10 cellular contexts compared by ENCODE assay signal in genomic region chr3:150599611-150600297, GRCh38. TPM values are rescaled to one million over a fixed set of nuclear protein-coding genes. Genes with fewer than 3 reads are reported as not detected.
DNase-seq lines count a peak whose midpoint lies in the region; ATAC-seq, FAIRE-seq and TF ChIP-seq lines count a peak whose summit lies in the region.
"Had no signal": no experiment of that assay in that cellular context is flagged by ENCODE, and none has a peak within 500 bp of the region (broad histone marks: within the 10 kb centered on the region; RNA-seq: fewer than 3 reads in every experiment).

No MANE protein-coding gene starts in this region.

- CTCF ChIA-PET in endothelial cell of umbilical vein (lab: Charles Lee), result interaction anchor here (0.6 kb wide), 1 partner anchor 47 kb away, joined by 3 read pairs; no protein-coding TSS in a partner anchor

- H3K9me1 ChIP-seq in endothelial cell of umbilical vein (replicated peaks; ENCODE audit: control insufficient read depth, extremely low read depth, insufficient read depth, low read length), result no peaks in the 10 kb centered on the region

- DNase-seq in right atrium auricular region (ENCODE audit: low spot score) (no peak), left cardiac atrium (no peak), MV-4-11 (lab: John Stamatoyannopoulos, UW) (peak; percentile 20), endothelial cell of umbilical vein (ENCODE audit: low read depth, low spot score) (peak; percentile 80), retina (no peak), NCI-H524 (lab: John Stamatoyannopoulos, UW) (no peak), erythroblast (lab: John Stamatoyannopoulos, UW) (no peak)
- no peak for DNase-seq in activated CD8-positive, alpha-beta memory T cell treated with anti-CD3 and anti-CD28 coated beads for 24 hours
- DNase-seq: CD4-positive, CD25-positive, alpha-beta regulatory T cell; heart right ventricle had no signal

- H3K4me3 ChIP-seq in right atrium auricular region (no peak overlapping the region), endothelial cell of umbilical vein (replicated peaks in 1 of 3; ENCODE audit: insufficient read depth in 1 of 3, low read depth in 1 of 3, low read length in 3 of 3) (no peak overlapping the region)
- H3K4me3 ChIP-seq: heart right ventricle had no signal

- dilution Hi-C loops in endothelial cell of umbilical vein (cut with MboI; ENCODE audit: extremely low pct_ligation_motif_present, low sequenced_read_pairs), result no loop called here

- no peak for ATAC-seq in left cardiac atrium
- ATAC-seq: heart right ventricle had no signal

- TF ChIP-seq CTCF in right atrium auricular region (IDR thresholded peaks at IDR 0.05) (no peak), endothelial cell of umbilical vein (IDR thresholded peaks at IDR 0.05; ENCODE audit: extremely low read depth in 1 of 2, insufficient read depth in 1 of 2, low read depth in 1 of 2, low read length in 2 of 2) (no peak)

- H3K36me3 ChIP-seq in right atrium auricular region (no peaks in the 10 kb centered on the region), endothelial cell of umbilical vein (ENCODE audit: control insufficient read depth in 2 of 2, extremely low read depth in 1 of 2, insufficient read depth in 2 of 2, low read length in 2 of 2) (no peaks in the 10 kb centered on the region)
- H3K36me3 ChIP-seq: heart right ventricle had no signal

- no peak overlapping the region for H2AFZ ChIP-seq in endothelial cell of umbilical vein (ENCODE audit: low read depth, low read length)

- TF ChIP-seq POLR2A in endothelial cell of umbilical vein (IDR thresholded peaks at IDR 0.05; ENCODE audit: low read depth, low read length) (no peak), erythroblast (IDR thresholded peaks at IDR 0.05; ENCODE audit: low read length) (no peak)

- intact Hi-C loops in left cardiac atrium (cut with DNase I) (loop anchor here in 1 of 2 donors (10.0 kb wide), 1 partner anchor 195 kb away; the partner anchor contains the start of gene TSC22D2), endothelial cell of umbilical vein (cut with micrococcal nuclease) (loop anchor here (5.0 kb wide), 3 partner anchors 192 to 632 kb away; partner anchors contain the start of genes MED12L and TSC22D2)

- peak; percentile 52 for FAIRE-seq in endothelial cell of umbilical vein (lab: Jason Lieb, UNC)

- H3K27ac ChIP-seq in right atrium auricular region, result peak overlapping the region; percentile 0 to 50
- H3K27ac ChIP-seq in endothelial cell of umbilical vein (ENCODE audit: insufficient read depth, low read depth, low read length), result peak overlapping the region; percentile 67

- H3K27me3 ChIP-seq in right atrium auricular region, result no peaks in the 10 kb centered on the region
- no peaks in the 10 kb centered on the region for H3K27me3 ChIP-seq in endothelial cell of umbilical vein (ENCODE audit: control insufficient read depth in 2 of 2, insufficient read depth in 2 of 2, low read length in 2 of 2)
- H3K27me3 ChIP-seq: heart right ventricle had no signal

- no peaks in the 10 kb centered on the region for H4K20me1 ChIP-seq in endothelial cell of umbilical vein (replicated peaks; ENCODE audit: control insufficient read depth, extremely low read depth, insufficient read depth, low read length)

- H3K79me2 ChIP-seq in endothelial cell of umbilical vein (ENCODE audit: control insufficient read depth, insufficient read depth, low read length), result peaks cover 12% of the 10 kb centered on the region

- POLR2A ChIA-PET in endothelial cell of umbilical vein (lab: Charles Lee), result no interaction called here

- H3K9me3 ChIP-seq in right atrium auricular region (no peaks in the 10 kb centered on the region), endothelial cell of umbilical vein (replicated peaks; ENCODE audit: control insufficient read depth, insufficient read depth, low read length) (no peaks in the 10 kb centered on the region)
- H3K9me3 ChIP-seq: heart right ventricle had no signal

- H3K9ac ChIP-seq in endothelial cell of umbilical vein (replicated peaks; ENCODE audit: extremely low read depth, insufficient read depth, low read length), result no peak overlapping the region

- H3K4me1 ChIP-seq in right atrium auricular region, result peaks cover 0 to 26% of the 10 kb centered on the region in 2 donors
- H3K4me1 ChIP-seq in endothelial cell of umbilical vein (ENCODE audit: control insufficient read depth, extremely low read depth, insufficient read depth, low read length), result peaks cover 26% of the 10 kb centered on the region

- BruUV-seq in endothelial cell of umbilical vein (replicated peaks; lab: Mats Ljungman, UMichigan), result no TSS peak

- peak overlapping the region; percentile 42 for H3K4me2 ChIP-seq in endothelial cell of umbilical vein (ENCODE audit: insufficient read depth, low read length)

TF ChIP-seq in endothelial cell of umbilical vein, 7 proteins besides CTCF, POLR2A, EP300 and RAD21:
- no peak for TF ChIP-seq MAX (IDR thresholded peaks at IDR 0.05; ENCODE audit: insufficient read depth, insufficient read length)
- TF ChIP-seq MYC (IDR thresholded peaks at IDR 0.05; ENCODE audit: low read depth, low read length), result no peak
- TF ChIP-seq GATA2 (IDR thresholded peaks at IDR 0.05; ENCODE audit: insufficient read depth, insufficient read length, low read depth, low read length), result peak; percentile 89
- TF ChIP-seq POLR2AphosphoS5 (IDR thresholded peaks at IDR 0.05; ENCODE audit: insufficient read depth, low read depth, low read length), result peak; percentile 85
- TF ChIP-seq FOS (IDR thresholded peaks at IDR 0.05; ENCODE audit: borderline replicate concordance, insufficient read depth, low read length), result peak; percentile 75
- TF ChIP-seq JUN (IDR thresholded peaks at IDR 0.05; ENCODE audit: borderline replicate concordance, insufficient read depth, insufficient read length, low read depth), result peak; percentile 60
- TF ChIP-seq EZH2 (IDR thresholded peaks at IDR 0.05; ENCODE audit: borderline replicate concordance, low read depth, low read length, severe bottlenecking), result no peak
TF ChIP-seq in endothelial cell of umbilical vein: peak in this region for 4.

RNA-seq across cellular contexts. Expression of gene SELENOT, which starts 3.4 kb away (rescaled TPM):
- total RNA-seq in right atrium auricular region, result 100 to 1,000 TPM in 1 of 2 donors, 10 to 100 TPM in 1; 73.6 to 137 TPM
- total RNA-seq in left cardiac atrium, result 100 to 1,000 TPM in 1 of 2 donors, 10 to 100 TPM in 1; 86.2 to 106 TPM
- total RNA-seq in endothelial cell of umbilical vein, result 89.2 and 103 TPM in 2 replicates
- 299 and 328 TPM in 2 replicates for polyA plus RNA-seq in endothelial cell of umbilical vein
- 345 and 375 TPM in 2 replicates for polyA plus RNA-seq in endothelial cell of umbilical vein (2011; cell fraction: cytosol; rRNA removed)
- 94.5 and 108 TPM in 2 replicates for polyA plus RNA-seq in endothelial cell of umbilical vein (2011; cell fraction: nucleus; rRNA removed)
- polyA plus RNA-seq in endothelial cell of umbilical vein (2012), result 87.4 and 158 TPM in 2 replicates
- 433 and 503 TPM in 2 replicates for polyA minus RNA-seq in endothelial cell of umbilical vein
- polyA minus RNA-seq in endothelial cell of umbilical vein (2011; cell fraction: cytosol; rRNA and poly(A)+ RNA removed), result 98.9 TPM
- polyA minus RNA-seq in endothelial cell of umbilical vein (2011; cell fraction: nucleus; rRNA and poly(A)+ RNA removed), result 73.8 and 125 TPM in 2 replicates

RNA-seq across cellular contexts. Expression of gene EIF2A, which starts 53.2 kb away (rescaled TPM):
- total RNA-seq in right atrium auricular region (100 to 1,000 TPM in 1 of 2 donors, 10 to 100 TPM in 1; 86.7 to 112 TPM), left cardiac atrium (10 to 100 TPM; 54.5 to 76.6 TPM), endothelial cell of umbilical vein (97.6 and 104 TPM in 2 replicates)
- polyA plus RNA-seq in endothelial cell of umbilical vein, result 55.3 and 85.2 TPM in 2 replicates
- polyA plus RNA-seq in endothelial cell of umbilical vein (2011; cell fraction: cytosol; rRNA removed), result 141 and 145 TPM in 2 replicates
- 119 and 137 TPM in 2 replicates for polyA plus RNA-seq in endothelial cell of umbilical vein (2011; cell fraction: nucleus; rRNA removed)
- 59.6 and 74.1 TPM in 2 replicates for polyA plus RNA-seq in endothelial cell of umbilical vein (2012)
- polyA minus RNA-seq in endothelial cell of umbilical vein, result 70.2 and 78.8 TPM in 2 replicates
- 80.3 TPM for polyA minus RNA-seq in endothelial cell of umbilical vein (2011; cell fraction: cytosol; rRNA and poly(A)+ RNA removed)
- polyA minus RNA-seq in endothelial cell of umbilical vein (2011; cell fraction: nucleus; rRNA and poly(A)+ RNA removed), result 85.4 and 129 TPM in 2 replicates

RNA-seq across cellular contexts. Expression of gene SERP1, which starts 53.5 kb away (rescaled TPM):
- total RNA-seq in right atrium auricular region, result 100 to 1,000 TPM in 1 of 2 donors, 10 to 100 TPM in 1; 96.8 to 102 TPM
- 10 to 100 TPM; 42.4 to 47.2 TPM for total RNA-seq in left cardiac atrium
- total RNA-seq in endothelial cell of umbilical vein, result 81.7 and 82.0 TPM in 2 replicates
- 103 and 135 TPM in 2 replicates for polyA plus RNA-seq in endothelial cell of umbilical vein
- polyA plus RNA-seq in endothelial cell of umbilical vein (2011; cell fraction: cytosol; rRNA removed), result 49.2 and 72.4 TPM in 2 replicates
- polyA plus RNA-seq in endothelial cell of umbilical vein (2011; cell fraction: nucleus; rRNA removed), result 52.3 and 63.3 TPM in 2 replicates
- 71.0 and 81.6 TPM in 2 replicates for polyA plus RNA-seq in endothelial cell of umbilical vein (2012)
- 43.5 and 53.5 TPM in 2 replicates for polyA minus RNA-seq in endothelial cell of umbilical vein
- 151 TPM for polyA minus RNA-seq in endothelial cell of umbilical vein (2011; cell fraction: cytosol; rRNA and poly(A)+ RNA removed)
- 68.3 and 77.8 TPM in 2 replicates for polyA minus RNA-seq in endothelial cell of umbilical vein (2011; cell fraction: nucleus; rRNA and poly(A)+ RNA removed)

Comparison
In these comparisons a context has a peak if more than half of its experiments do, and no peak if none do; other contexts are left out.
1. DNase-seq: peak in MV-4-11 (single experiment) and endothelial cell of umbilical vein (single experiment); none in right atrium auricular region (single experiment), left cardiac atrium (single experiment), retina (single experiment), activated CD8-positive, alpha-beta memory T cell treated with anti-CD3 and anti-CD28 coated beads for 24 hours (single experiment), NCI-H524 (0 of 2) and erythroblast (0 of 2).